Comparison of ENCODE assay signal across 8 cellular contexts in the genomic region with DNA sequence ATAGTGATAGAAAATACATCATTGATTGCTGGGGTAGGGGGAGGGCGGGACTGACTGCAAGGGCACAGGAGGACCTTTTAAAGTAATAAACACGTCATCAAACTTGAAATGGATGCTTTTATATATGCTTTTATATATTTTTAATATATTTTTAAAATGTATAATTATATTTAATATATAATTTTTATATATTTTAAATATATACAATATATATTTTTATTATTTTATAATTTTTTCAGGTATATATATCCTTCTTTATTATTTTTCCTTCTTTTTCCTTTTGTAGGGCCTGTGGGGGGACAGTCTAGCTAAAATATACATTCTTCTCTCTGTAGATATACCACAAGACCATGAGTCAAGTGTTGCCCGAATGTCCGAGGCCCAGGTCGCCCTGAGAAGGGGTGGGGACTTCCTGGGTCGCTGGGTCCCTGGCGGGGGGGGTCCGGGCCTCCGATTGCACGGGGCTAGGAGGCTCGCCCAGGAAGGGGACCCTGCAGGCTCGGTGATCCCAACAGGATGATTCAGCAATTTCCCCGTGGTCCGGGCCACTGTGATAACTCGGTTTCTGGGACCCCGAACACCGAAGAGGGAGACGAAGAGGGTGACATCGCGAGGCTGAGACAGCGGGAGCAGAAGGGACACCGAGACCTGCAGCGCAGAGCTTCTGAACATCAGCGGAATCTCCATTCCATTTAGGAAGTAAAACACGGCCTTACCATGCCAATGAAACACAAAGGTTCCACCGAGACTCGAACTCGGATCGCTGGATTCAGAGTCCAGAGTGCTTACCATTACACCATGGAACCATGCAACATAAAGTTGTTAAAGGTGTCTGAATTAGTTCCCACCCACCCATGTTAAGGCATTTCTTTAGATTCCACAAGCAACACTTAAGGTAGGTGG.
DNase-seq lines count a peak whose midpoint lies in the region; ATAC-seq, FAIRE-seq and TF ChIP-seq lines count a peak whose summit lies in the region.

No MANE protein-coding gene starts in this region.

- no peak overlapping the region for H3K27ac ChIP-seq in uterus

- no peak overlapping the region for H3K4me3 ChIP-seq in uterus

- peak overlapping the region; percentile 88 for H3K4me3 Mint-ChIP-seq in activated naive CD4-positive, alpha-beta T cell treated with anti-CD3 and anti-CD28 coated beads, Interleukin-2, amount 10 ng/mL, durations not matched to agents 7 days and 5 days

- no peaks in the 10 kb centered on the region for H3K27me3 ChIP-seq in uterus

- H3K9me3 Mint-ChIP-seq in activated naive CD4-positive, alpha-beta T cell treated with anti-CD3 and anti-CD28 coated beads, Interleukin-2, amount 10 ng/mL, durations not matched to agents 7 days and 5 days, result no peaks in the 10 kb centered on the region

- CTCF ChIA-PET in activated naive CD4-positive, alpha-beta T cell treated with anti-CD3 and anti-CD28 coated beads, Interleukin-2, amount 10 ng/mL, durations not matched to agents 7 days and 5 days (lab: Charles Lee), result no interaction called here

- no peaks in the 10 kb centered on the region for H3K9me3 ChIP-seq in uterus

- no peaks in the 10 kb centered on the region for H3K36me3 ChIP-seq in uterus

- no peak for TF ChIP-seq CTCF in uterus (IDR thresholded peaks at IDR 0.05)

- H3K27ac Mint-ChIP-seq in activated naive CD4-positive, alpha-beta T cell treated with anti-CD3 and anti-CD28 coated beads, Interleukin-2, amount 10 ng/mL, durations not matched to agents 7 days and 5 days, result no peak overlapping the region

- TF ChIP-seq POLR2A in uterus (IDR thresholded peaks at IDR 0.05), result no peak

- DNase-seq in stimulated activated CD4-positive, alpha-beta T cell treated with anti-CD3 and anti-CD28 coated beads, Interleukin-1b, Interleukin-23, amount 100 ng/mL, for 48 hours, result peak; percentile 32
- DNase-seq in stimulated activated CD4-positive, alpha-beta T cell treated with anti-CD3 and anti-CD28 coated beads, Interleukin-4, amount 100 ng/mL, for 1 hour, result no peak
- no peak for DNase-seq in activated naive CD4-positive, alpha-beta T cell treated with anti-CD3 and anti-CD28 coated beads, Interleukin-2, amount 10 ng/mL, durations not matched to agents 7 days and 5 days
- DNase-seq in iPS-NIHi11 (ENCODE audit: low spot score), result peak; percentile 29
- peak; percentile 23 to 24 for DNase-seq in uterus
- DNase-seq in RCC 7860 (ENCODE audit: low spot score), result no peak

- FAIRE-seq in RCC 7860 (lab: Jason Lieb, UNC), result no peak

- intact Hi-C loops in uterus (cut with DNase I; ENCODE audit: low total_unique reads), result no loop called here

- H3K27me3 Mint-ChIP-seq in activated naive CD4-positive, alpha-beta T cell treated with anti-CD3 and anti-CD28 coated beads, Interleukin-2, amount 10 ng/mL, durations not matched to agents 7 days and 5 days, result peaks cover 52% of the 10 kb centered on the region

- ATAC-seq in HG03175 (IDR thresholded peaks at IDR 0.05; ENCODE audit: unreplicated experiment) (no peak), HG03565 (IDR thresholded peaks at IDR 0.05; ENCODE audit: unreplicated experiment) (no peak)

- no peaks in the 10 kb centered on the region for H3K36me3 Mint-ChIP-seq in activated naive CD4-positive, alpha-beta T cell treated with anti-CD3 and anti-CD28 coated beads, Interleukin-2, amount 10 ng/mL, durations not matched to agents 7 days and 5 days

- H3K4me1 ChIP-seq in uterus, result no peaks in the 10 kb centered on the region

- H3K4me1 Mint-ChIP-seq in activated naive CD4-positive, alpha-beta T cell treated with anti-CD3 and anti-CD28 coated beads, Interleukin-2, amount 10 ng/mL, durations not matched to agents 7 days and 5 days, result peaks cover 22% of the 10 kb centered on the region

Comparison
In these comparisons a context has a peak if more than half of its experiments do, and no peak if none do; other contexts are left out.
1. DNase-seq: peak in stimulated activated CD4-positive, alpha-beta T cell treated with anti-CD3 and anti-CD28 coated beads, Interleukin-1b, Interleukin-23, amount 100 ng/mL, for 48 hours (single experiment), iPS-NIHi11 (single experiment) and uterus (2 of 2); none in stimulated activated CD4-positive, alpha-beta T cell treated with anti-CD3 and anti-CD28 coated beads, Interleukin-4, amount 100 ng/mL, for 1 hour (single experiment), activated naive CD4-positive, alpha-beta T cell treated with anti-CD3 and anti-CD28 coated beads, Interleukin-2, amount 10 ng/mL, durations not matched to agents 7 days and 5 days (single experiment) and RCC 7860 (single experiment).